In genomic region chr12:96199465-96199864, GRCh38 we compare ENCODE assay signal across 13 cellular contexts. TPM values are rescaled to one million over a fixed set of nuclear protein-coding genes. Genes with fewer than 3 reads are reported as not detected.
DNase-seq lines count a peak whose midpoint lies in the region; ATAC-seq, FAIRE-seq and TF ChIP-seq lines count a peak whose summit lies in the region.
"Had no signal": no experiment of that assay in that cellular context is flagged by ENCODE, and none has a peak within 500 bp of the region (broad histone marks: within the 10 kb centered on the region; RNA-seq: fewer than 3 reads in every experiment).

No MANE protein-coding gene starts in this region.

- H3K27me3 Mint-ChIP-seq in activated CD4-positive, alpha-beta T cell treated with anti-CD3 and anti-CD28 coated beads, Interleukin-2, amount 10 ng/mL, durations not matched to agents 7 days and 5 days: no peaks in the 10 kb centered on the region
- H3K27me3 Mint-ChIP-seq in effector memory CD8-positive, alpha-beta T cell: no peaks in the 10 kb centered on the region

- in situ Hi-C loops in GM13976 (cut with MboI; ENCODE audit: low sequenced_read_pairs, unreplicated experiment): no loop called here

- no peak for ATAC-seq in effector memory CD8-positive, alpha-beta T cell (replicated peaks)
- no peak for ATAC-seq in stimulated activated effector memory CD8-positive, alpha-beta T cell treated with anti-CD3 and anti-CD28 coated beads, Interleukin-12 subunit alpha, Interleukin-12 subunit beta, amount 100 ng/mL, for 72 hours

- H3K4me1 Mint-ChIP-seq in activated CD4-positive, alpha-beta T cell treated with anti-CD3 and anti-CD28 coated beads, Interleukin-2, amount 10 ng/mL, durations not matched to agents 7 days and 5 days: peaks cover 64% of the 10 kb centered on the region
- peaks cover 49 to 54% of the 10 kb centered on the region in 2 donors for H3K4me1 Mint-ChIP-seq in effector memory CD8-positive, alpha-beta T cell (ENCODE audit: low read depth in 2 of 2)
- H3K4me1 Mint-ChIP-seq in stimulated activated effector memory CD8-positive, alpha-beta T cell treated with anti-CD3 and anti-CD28 coated beads, Interleukin-12 subunit alpha, Interleukin-12 subunit beta, amount 100 ng/mL, for 72 hours: peaks cover 58% of the 10 kb centered on the region

- H3K36me3 Mint-ChIP-seq in activated CD4-positive, alpha-beta T cell treated with anti-CD3 and anti-CD28 coated beads, Interleukin-2, amount 10 ng/mL, durations not matched to agents 7 days and 5 days (ENCODE audit: low read depth): peaks cover 41% of the 10 kb centered on the region
- H3K36me3 Mint-ChIP-seq in effector memory CD8-positive, alpha-beta T cell (ENCODE audit: insufficient read depth): peaks cover 39% of the 10 kb centered on the region
- H3K36me3 Mint-ChIP-seq in stimulated activated effector memory CD8-positive, alpha-beta T cell treated with anti-CD3 and anti-CD28 coated beads, Interleukin-12 subunit alpha, Interleukin-12 subunit beta, amount 100 ng/mL, for 72 hours: peaks cover 17% of the 10 kb centered on the region

- peak overlapping the region; percentile 68 for H3K27ac Mint-ChIP-seq in activated CD4-positive, alpha-beta T cell treated with anti-CD3 and anti-CD28 coated beads, Interleukin-2, amount 10 ng/mL, durations not matched to agents 7 days and 5 days
- peak overlapping the region; percentile 52 to 99 for H3K27ac Mint-ChIP-seq in effector memory CD8-positive, alpha-beta T cell
- peak overlapping the region; percentile 19 for H3K27ac Mint-ChIP-seq in stimulated activated effector memory CD8-positive, alpha-beta T cell treated with anti-CD3 and anti-CD28 coated beads, Interleukin-12 subunit alpha, Interleukin-12 subunit beta, amount 100 ng/mL, for 72 hours
- H3K27ac Mint-ChIP-seq: endodermal cell had no signal

- no peak overlapping the region for H3K4me3 Mint-ChIP-seq in activated CD4-positive, alpha-beta T cell treated with anti-CD3 and anti-CD28 coated beads, Interleukin-2, amount 10 ng/mL, durations not matched to agents 7 days and 5 days
- peak overlapping the region in 1 of 2 donors; percentile 57 for H3K4me3 Mint-ChIP-seq in effector memory CD8-positive, alpha-beta T cell
- H3K4me3 Mint-ChIP-seq in stimulated activated effector memory CD8-positive, alpha-beta T cell treated with anti-CD3 and anti-CD28 coated beads, Interleukin-12 subunit alpha, Interleukin-12 subunit beta, amount 100 ng/mL, for 72 hours: peak overlapping the region; percentile 94
- H3K4me3 Mint-ChIP-seq: endodermal cell had no signal

- no peak for TF ChIP-seq CTCF in GM13976 (IDR thresholded peaks at IDR 0.05; ENCODE audit: borderline replicate concordance, control extremely low read depth, extremely low read depth, insufficient read depth, missing control alignments)

- FAIRE-seq in RCC 7860 (lab: Jason Lieb, UNC): peak; percentile 2

- peaks cover 5% of the 10 kb centered on the region for H3K9me3 Mint-ChIP-seq in activated CD4-positive, alpha-beta T cell treated with anti-CD3 and anti-CD28 coated beads, Interleukin-2, amount 10 ng/mL, durations not matched to agents 7 days and 5 days
- no peaks in the 10 kb centered on the region for H3K9me3 Mint-ChIP-seq in effector memory CD8-positive, alpha-beta T cell
- H3K9me3 Mint-ChIP-seq in stimulated activated effector memory CD8-positive, alpha-beta T cell treated with anti-CD3 and anti-CD28 coated beads, Interleukin-12 subunit alpha, Interleukin-12 subunit beta, amount 100 ng/mL, for 72 hours: no peaks in the 10 kb centered on the region
- H3K9me3 Mint-ChIP-seq: endodermal cell had no signal

- no peak for DNase-seq in activated CD4-positive, alpha-beta T cell treated with anti-CD3 and anti-CD28 coated beads, Interleukin-2, amount 10 ng/mL, durations not matched to agents 7 days and 5 days
- no peak for DNase-seq in activated CD4-positive, alpha-beta T cell treated with anti-CD3 and anti-CD28 coated beads for 4 hours
- DNase-seq in RCC 7860 (ENCODE audit: low spot score) (no peak), LoVo (ENCODE audit: low spot score) (no peak), GM13976 (ENCODE audit: low spot score) (no peak), GM03348 (ENCODE audit: low spot score) (no peak)
- no peak for DNase-seq in effector memory CD8-positive, alpha-beta T cell
- no peak for DNase-seq in stimulated activated effector memory CD8-positive, alpha-beta T cell treated with anti-CD3 and anti-CD28 coated beads, Interleukin-12 subunit alpha, Interleukin-12 subunit beta, amount 100 ng/mL, for 72 hours (ENCODE audit: low spot score in 2 of 2)
- DNase-seq: activated CD4-positive, alpha-beta T cell treated with anti-CD3 and anti-CD28 coated beads, Interleukin-2, amount 50 U/mL, for 1 hour; endodermal cell; NCI-H1105; NCI-H526 treated with DMSO at 0.1 percent for 48 hours; tibial artery had no signal

- POLR2A ChIA-PET in activated CD4-positive, alpha-beta T cell treated with anti-CD3 and anti-CD28 coated beads, Interleukin-2, amount 10 ng/mL, durations not matched to agents 7 days and 5 days (lab: Charles Lee): interaction anchor here (0.6 kb wide), 1 partner anchor 138 kb away, joined by 3 read pairs; no protein-coding TSS in a partner anchor

- CTCF ChIA-PET in activated CD4-positive, alpha-beta T cell treated with anti-CD3 and anti-CD28 coated beads, Interleukin-2, amount 10 ng/mL, durations not matched to agents 7 days and 5 days (lab: Charles Lee): interaction anchor here (0.7 to 1.7 kb wide), 4 partner anchors 11 to 53 kb away, joined by 4 to 8 read pairs (median 6); no protein-coding TSS in a partner anchor

RNA-seq across cellular contexts. Expression of gene ELK3, which starts 5.3 kb away (rescaled TPM):
- 10 to 100 TPM; 27.3 to 33.9 TPM for total RNA-seq in activated CD4-positive, alpha-beta T cell treated with anti-CD3 and anti-CD28 coated beads, Interleukin-2, amount 10 ng/mL, durations not matched to agents 7 days and 5 days

Comparison
In these comparisons a context has a peak if more than half of its experiments do, and no peak if none do; other contexts are left out.
1. H3K27ac Mint-ChIP-seq: peak in every context shown above with its lines; median percentile 76 in effector memory CD8-positive, alpha-beta T cell; 68 in activated CD4-positive, alpha-beta T cell treated with anti-CD3 and anti-CD28 coated beads, Interleukin-2, amount 10 ng/mL, durations not matched to agents 7 days and 5 days; 19 in stimulated activated effector memory CD8-positive, alpha-beta T cell treated with anti-CD3 and anti-CD28 coated beads, Interleukin-12 subunit alpha, Interleukin-12 subunit beta, amount 100 ng/mL, for 72 hours.